Comparison of ENCODE assay signal across 30 cellular contexts in genomic region chr13:73548444-73548843, GRCh38.
"Had no signal": no experiment of that assay in that cellular context is flagged by ENCODE, and none has a peak within 500 bp of the region (broad histone marks: within the 10 kb centered on the region; RNA-seq: fewer than 3 reads in every experiment).

No MANE protein-coding gene starts in this region.

- DNase-seq: activated B cell treated with CpG ODN at 0.5 μM for 24 hours; activated CD4-positive, alpha-beta memory T cell treated with anti-CD3 and anti-CD28 coated beads, Interleukin-2, amount 10 ng/mL, durations not matched to agents 7 days and 5 days; activated CD4-positive, alpha-beta T cell treated with anti-CD3 and anti-CD28 coated beads for 1 hour; activated CD4-positive, alpha-beta T cell treated with anti-CD3 and anti-CD28 coated beads for 36 hours; activated CD4-positive, alpha-beta T cell treated with anti-CD3 and anti-CD28 coated beads for 48 hours; activated CD4-positive, alpha-beta T cell treated with anti-CD3 and anti-CD28 coated beads, Interleukin-2, amount 10 ng/mL, durations not matched to agents 7 days and 5 days; activated CD4-positive, alpha-beta T cell treated with anti-CD3 and anti-CD28 coated beads, Interleukin-2, amount 50 U/mL, for 48 hours; activated CD8-positive, alpha-beta memory T cell treated with anti-CD3 and anti-CD28 coated beads for 24 hours; activated CD8-positive, alpha-beta memory T cell treated with anti-CD3 and anti-CD28 coated beads, Interleukin-2, amount 10 ng/mL, durations not matched to agents 7 days and 5 days; activated CD8-positive, alpha-beta memory T cell treated with anti-CD3 and anti-CD28 coated beads, Interleukin-2, amount 50 U/mL, for 48 hours; activated CD8-positive, alpha-beta T cell treated with anti-CD3 and anti-CD28 coated beads, Interleukin-2, amount 10 ng/mL, durations not matched to agents 7 days and 5 days; activated effector memory CD4-positive, alpha-beta T cell treated with Interleukin-2 at 50 U/mL for 16 hours; activated gamma-delta T cell; activated naive CD4-positive, alpha-beta T cell treated with anti-CD3 and anti-CD28 coated beads, Interleukin-2, amount 10 ng/mL, durations not matched to agents 7 days and 5 days; activated naive CD4-positive, alpha-beta T cell treated with Interleukin-2 at 50 U/mL for 16 hours; activated naive CD8-positive, alpha-beta T cell treated with anti-CD3 and anti-CD28 coated beads, Interleukin-2, amount 10 ng/mL, durations not matched to agents 7 days and 5 days; activated naive CD8-positive, alpha-beta T cell treated with anti-CD3 and anti-CD28 coated beads, Interleukin-2, amount 50 U/mL, for 24 hours; activated T-cell treated with anti-CD3 and anti-CD28 coated beads, Interleukin-2, amount 50 U/mL, for 24 hours; activated T-cell treated with anti-CD3 and anti-CD28 coated beads, Interleukin-2, amount 50 U/mL, for 48 hours; amygdala; anterior cingulate cortex; caudate nucleus; cerebellar nuclear complex; T-helper 1 cell had no signal

- H3K36me3 Mint-ChIP-seq: activated CD8-positive, alpha-beta memory T cell treated with anti-CD3 and anti-CD28 coated beads, Interleukin-2, amount 10 ng/mL, durations not matched to agents 7 days and 5 days; activated naive CD4-positive, alpha-beta T cell treated with anti-CD3 and anti-CD28 coated beads, Interleukin-2, amount 10 ng/mL, durations not matched to agents 7 days and 5 days; activated naive CD4-positive, alpha-beta T cell treated with anti-CD3 and anti-CD28 coated beads, Interleukin-2, amount 50 U/mL, for 24 hours; activated naive CD8-positive, alpha-beta T cell; activated naive CD8-positive, alpha-beta T cell treated with anti-CD3 and anti-CD28 coated beads, Interleukin-2, amount 10 ng/mL, durations not matched to agents 7 days and 5 days; brain had no signal

- ATAC-seq: activated CD4-positive, alpha-beta T cell treated with anti-CD3 and anti-CD28 coated beads for 36 hours; activated CD8-positive, alpha-beta memory T cell treated with anti-CD3 and anti-CD28 coated beads, Interleukin-2, amount 10 ng/mL, durations not matched to agents 7 days and 5 days; activated CD8-positive, alpha-beta T cell treated with anti-CD3 and anti-CD28 coated beads, Interleukin-2, amount 10 ng/mL, durations not matched to agents 7 days and 5 days; activated naive CD8-positive, alpha-beta T cell treated with anti-CD3 and anti-CD28 coated beads, Interleukin-2, amount 50 U/mL, for 24 hours had no signal

- H3K27me3 Mint-ChIP-seq: activated B cell treated with CpG ODN at 0.5 μM for 24 hours; activated CD4-positive, alpha-beta memory T cell treated with anti-CD3 and anti-CD28 coated beads, Interleukin-2, amount 10 ng/mL, durations not matched to agents 7 days and 5 days; activated CD4-positive, alpha-beta T cell treated with anti-CD3 and anti-CD28 coated beads for 36 hours; activated naive CD4-positive, alpha-beta T cell treated with anti-CD3 and anti-CD28 coated beads, Interleukin-2, amount 50 U/mL, for 24 hours; activated naive CD8-positive, alpha-beta T cell treated with anti-CD3 and anti-CD28 coated beads, Interleukin-2, amount 10 ng/mL, durations not matched to agents 7 days and 5 days; activated naive CD8-positive, alpha-beta T cell treated with anti-CD3 and anti-CD28 coated beads, Interleukin-2, amount 50 U/mL, for 24 hours; activated T-cell treated with anti-CD3 and anti-CD28 coated beads, Interleukin-2, amount 50 U/mL, for 24 hours had no signal

- H3K27ac Mint-ChIP-seq: activated B cell treated with CpG ODN at 0.5 μM for 24 hours; activated CD4-positive, alpha-beta memory T cell treated with anti-CD3 and anti-CD28 coated beads, Interleukin-2, amount 10 ng/mL, durations not matched to agents 7 days and 5 days; activated CD4-positive, alpha-beta T cell treated with anti-CD3 and anti-CD28 coated beads for 36 hours; activated CD4-positive, alpha-beta T cell treated with anti-CD3 and anti-CD28 coated beads, Interleukin-2, amount 10 ng/mL, durations not matched to agents 7 days and 5 days; activated CD8-positive, alpha-beta memory T cell treated with anti-CD3 and anti-CD28 coated beads, Interleukin-2, amount 10 ng/mL, durations not matched to agents 7 days and 5 days; activated CD8-positive, alpha-beta T cell treated with anti-CD3 and anti-CD28 coated beads, Interleukin-2, amount 10 ng/mL, durations not matched to agents 7 days and 5 days; activated naive CD4-positive, alpha-beta T cell treated with anti-CD3 and anti-CD28 coated beads, Interleukin-2, amount 10 ng/mL, durations not matched to agents 7 days and 5 days; activated naive CD4-positive, alpha-beta T cell treated with anti-CD3 and anti-CD28 coated beads, Interleukin-2, amount 50 U/mL, for 24 hours; activated naive CD8-positive, alpha-beta T cell; activated naive CD8-positive, alpha-beta T cell treated with anti-CD3 and anti-CD28 coated beads, Interleukin-2, amount 10 ng/mL, durations not matched to agents 7 days and 5 days; activated naive CD8-positive, alpha-beta T cell treated with anti-CD3 and anti-CD28 coated beads, Interleukin-2, amount 50 U/mL, for 24 hours; activated T-cell treated with anti-CD3 and anti-CD28 coated beads, Interleukin-2, amount 50 U/mL, for 24 hours; activated T-helper 2 cell treated with anti-CD3 and anti-CD28 coated beads, Interferon-gamma antibody, Interleukin-2, Interleukin-4, amounts not matched to agents 10 μg/mL and 5 μg/mL and 100 μg/mL, durations not matched to agents 14 hours and 24 hours and 36 hours; T-helper 1 cell treated with Interleukin-12 subunit alpha and Interleukin-12 subunit beta and Interleukin-4 antibody, amounts not matched to agents 30 μg/mL and 1 μg/mL, for 36 hours had no signal

- H3K9me3 Mint-ChIP-seq: activated B cell treated with CpG ODN at 0.5 μM for 24 hours; activated CD4-positive, alpha-beta memory T cell treated with anti-CD3 and anti-CD28 coated beads, Interleukin-2, amount 10 ng/mL, durations not matched to agents 7 days and 5 days; activated CD4-positive, alpha-beta T cell treated with anti-CD3 and anti-CD28 coated beads, Interleukin-2, amount 10 ng/mL, durations not matched to agents 7 days and 5 days; activated naive CD4-positive, alpha-beta T cell treated with anti-CD3 and anti-CD28 coated beads, Interleukin-2, amount 10 ng/mL, durations not matched to agents 7 days and 5 days; activated naive CD4-positive, alpha-beta T cell treated with anti-CD3 and anti-CD28 coated beads, Interleukin-2, amount 50 U/mL, for 24 hours; activated naive CD8-positive, alpha-beta T cell treated with anti-CD3 and anti-CD28 coated beads, Interleukin-2, amount 50 U/mL, for 24 hours; activated T-cell treated with anti-CD3 and anti-CD28 coated beads, Interleukin-2, amount 50 U/mL, for 24 hours; activated T-helper 2 cell treated with anti-CD3 and anti-CD28 coated beads, Interferon-gamma antibody, Interleukin-2, Interleukin-4, amounts not matched to agents 10 μg/mL and 5 μg/mL and 100 μg/mL, durations not matched to agents 14 hours and 24 hours and 36 hours; central memory CD8-positive, alpha-beta T cell; T-helper 1 cell treated with Interleukin-12 subunit alpha and Interleukin-12 subunit beta and Interleukin-4 antibody, amounts not matched to agents 30 μg/mL and 1 μg/mL, for 36 hours had no signal

- H3K4me1 Mint-ChIP-seq: activated B cell treated with CpG ODN at 0.5 μM for 24 hours; activated CD4-positive, alpha-beta memory T cell treated with anti-CD3 and anti-CD28 coated beads, Interleukin-2, amount 10 ng/mL, durations not matched to agents 7 days and 5 days; activated CD4-positive, alpha-beta T cell treated with anti-CD3 and anti-CD28 coated beads for 36 hours; activated CD4-positive, alpha-beta T cell treated with anti-CD3 and anti-CD28 coated beads, Interleukin-2, amount 10 ng/mL, durations not matched to agents 7 days and 5 days; activated CD8-positive, alpha-beta memory T cell treated with anti-CD3 and anti-CD28 coated beads, Interleukin-2, amount 10 ng/mL, durations not matched to agents 7 days and 5 days; activated naive CD4-positive, alpha-beta T cell treated with anti-CD3 and anti-CD28 coated beads, Interleukin-2, amount 10 ng/mL, durations not matched to agents 7 days and 5 days; activated naive CD4-positive, alpha-beta T cell treated with anti-CD3 and anti-CD28 coated beads, Interleukin-2, amount 50 U/mL, for 24 hours; activated naive CD8-positive, alpha-beta T cell treated with anti-CD3 and anti-CD28 coated beads, Interleukin-2, amount 10 ng/mL, durations not matched to agents 7 days and 5 days; activated naive CD8-positive, alpha-beta T cell treated with anti-CD3 and anti-CD28 coated beads, Interleukin-2, amount 50 U/mL, for 24 hours; central memory CD8-positive, alpha-beta T cell had no signal

- H3K4me3 Mint-ChIP-seq: activated B cell treated with CpG ODN at 0.5 μM for 24 hours; activated CD4-positive, alpha-beta memory T cell treated with anti-CD3 and anti-CD28 coated beads, Interleukin-2, amount 10 ng/mL, durations not matched to agents 7 days and 5 days; activated CD4-positive, alpha-beta T cell treated with anti-CD3 and anti-CD28 coated beads for 36 hours; activated CD4-positive, alpha-beta T cell treated with anti-CD3 and anti-CD28 coated beads, Interleukin-2, amount 10 ng/mL, durations not matched to agents 7 days and 5 days; activated CD8-positive, alpha-beta memory T cell treated with anti-CD3 and anti-CD28 coated beads, Interleukin-2, amount 10 ng/mL, durations not matched to agents 7 days and 5 days; activated CD8-positive, alpha-beta T cell treated with anti-CD3 and anti-CD28 coated beads, Interleukin-2, amount 10 ng/mL, durations not matched to agents 7 days and 5 days; activated naive CD4-positive, alpha-beta T cell treated with anti-CD3 and anti-CD28 coated beads, Interleukin-2, amount 10 ng/mL, durations not matched to agents 7 days and 5 days; activated naive CD4-positive, alpha-beta T cell treated with anti-CD3 and anti-CD28 coated beads, Interleukin-2, amount 50 U/mL, for 24 hours; activated naive CD8-positive, alpha-beta T cell; activated naive CD8-positive, alpha-beta T cell treated with anti-CD3 and anti-CD28 coated beads, Interleukin-2, amount 10 ng/mL, durations not matched to agents 7 days and 5 days; activated naive CD8-positive, alpha-beta T cell treated with anti-CD3 and anti-CD28 coated beads, Interleukin-2, amount 50 U/mL, for 24 hours; activated T-cell treated with anti-CD3 and anti-CD28 coated beads, Interleukin-2, amount 50 U/mL, for 24 hours; brain; central memory CD8-positive, alpha-beta T cell; T-helper 1 cell treated with Interleukin-12 subunit alpha and Interleukin-12 subunit beta and Interleukin-4 antibody, amounts not matched to agents 30 μg/mL and 1 μg/mL, for 36 hours had no signal
